Comparison of ENCODE assay signal across 31 cellular contexts in genomic region chr22:37358917-37359316, GRCh38.
"Had no signal": no experiment of that assay in that cellular context is flagged by ENCODE, and none has a peak within 500 bp of the region (broad histone marks: within the 10 kb centered on the region; RNA-seq: fewer than 3 reads in every experiment).

No MANE protein-coding gene starts in this region.

- H3K4me3 Mint-ChIP-seq: activated CD4-positive, alpha-beta memory T cell treated with anti-CD3 and anti-CD28 coated beads, Interleukin-2, amount 10 ng/mL, durations not matched to agents 7 days and 5 days; activated CD4-positive, alpha-beta T cell treated with anti-CD3 and anti-CD28 coated beads, Interleukin-2, amount 10 ng/mL, durations not matched to agents 7 days and 5 days; activated naive CD4-positive, alpha-beta T cell treated with anti-CD3 and anti-CD28 coated beads, Interleukin-2, amount 10 ng/mL, durations not matched to agents 7 days and 5 days; activated naive CD8-positive, alpha-beta T cell treated with anti-CD3 and anti-CD28 coated beads, Interleukin-2, amount 10 ng/mL, durations not matched to agents 7 days and 5 days; activated T-cell treated with anti-CD3 and anti-CD28 coated beads, Interleukin-2, amount 50 U/mL, for 24 hours; brain; nephron progenitor cell had no signal

- ATAC-seq: activated CD4-positive, CD25-positive, alpha-beta regulatory T cell treated with anti-CD3 and anti-CD28 coated beads, Interleukin-2, amount 50 U/mL, for 24 hours; gastrocnemius medialis; pancreas; sciatic nerve; stimulated activated naive CD8-positive, alpha-beta T cell treated with anti-CD3 and anti-CD28 coated beads, Interleukin-15, Interleukin-2, amounts not matched to agents 100 U/mL and 50 U/mL, for 24 hours had no signal

- H3K27me3 Mint-ChIP-seq: activated T-cell treated with anti-CD3 and anti-CD28 coated beads, Interleukin-2, amount 50 U/mL, for 24 hours had no signal

- H3K27ac ChIP-seq: ascending aorta, esophagus squamous epithelium, gastrocnemius medialis, left ventricle myocardium inferior, pancreas, prostate gland, skin epidermis, testis, uterus, WERI-Rb-1 had no signal

- H3K9me3 ChIP-seq: ascending aorta, esophagus squamous epithelium, gastrocnemius medialis, left ventricle myocardium inferior, pancreas, prostate gland, testis, uterus had no signal

- H3K4me1 ChIP-seq: ascending aorta, esophagus squamous epithelium, gastrocnemius medialis, left ventricle myocardium inferior, pancreas, prostate gland, testis, uterus had no signal

- H3K27ac Mint-ChIP-seq: activated CD4-positive, alpha-beta memory T cell treated with anti-CD3 and anti-CD28 coated beads, Interleukin-2, amount 10 ng/mL, durations not matched to agents 7 days and 5 days; activated CD4-positive, alpha-beta T cell treated with anti-CD3 and anti-CD28 coated beads, Interleukin-2, amount 10 ng/mL, durations not matched to agents 7 days and 5 days; activated naive CD4-positive, alpha-beta T cell treated with anti-CD3 and anti-CD28 coated beads, Interleukin-2, amount 10 ng/mL, durations not matched to agents 7 days and 5 days; activated naive CD8-positive, alpha-beta T cell treated with anti-CD3 and anti-CD28 coated beads, Interleukin-2, amount 10 ng/mL, durations not matched to agents 7 days and 5 days; activated T-cell treated with anti-CD3 and anti-CD28 coated beads, Interleukin-2, amount 50 U/mL, for 24 hours; brain; nephron progenitor cell had no signal

- H3K36me3 ChIP-seq: ascending aorta, esophagus squamous epithelium, gastrocnemius medialis, left ventricle myocardium inferior, pancreas, prostate gland, uterus, WERI-Rb-1 had no signal

- DNase-seq: activated CD4-positive, alpha-beta memory T cell treated with anti-CD3 and anti-CD28 coated beads, Interleukin-2, amount 10 ng/mL, durations not matched to agents 7 days and 5 days; activated CD4-positive, alpha-beta T cell treated with anti-CD3 and anti-CD28 coated beads, Interleukin-2, amount 10 ng/mL, durations not matched to agents 7 days and 5 days; activated CD8-positive, alpha-beta memory T cell treated with anti-CD3 and anti-CD28 coated beads, Interleukin-2, amount 50 U/mL, for 48 hours; activated gamma-delta T cell; activated naive CD4-positive, alpha-beta T cell treated with anti-CD3 and anti-CD28 coated beads, Interleukin-2, amount 10 ng/mL, durations not matched to agents 7 days and 5 days; activated naive CD8-positive, alpha-beta T cell treated with anti-CD3 and anti-CD28 coated beads, Interleukin-2, amount 10 ng/mL, durations not matched to agents 7 days and 5 days; activated T-cell treated with anti-CD3 and anti-CD28 coated beads, Interleukin-2, amount 50 U/mL, for 24 hours; esophagus squamous epithelium; gastrocnemius medialis; glutamatergic neuron; islet precursor cell; left ventricle myocardium inferior; nephron progenitor cell; nucleus accumbens; pancreas; retina; stimulated activated CD4-positive, alpha-beta T cell treated with anti-CD3 and anti-CD28 coated beads, Interleukin-12 subunit alpha, Interleukin-12 subunit beta, amount 100 ng/mL, for 4 hours; stimulated activated CD4-positive, alpha-beta T cell treated with anti-CD3 and anti-CD28 coated beads, Interleukin-4, amount 100 ng/mL, for 1 hour; stimulated activated naive CD8-positive, alpha-beta T cell treated with anti-CD3 and anti-CD28 coated beads, Interleukin-15, Interleukin-2, amounts not matched to agents 100 U/mL and 50 U/mL, for 24 hours; T-helper 9 cell; testis; trophoblast cell; uterus; WERI-Rb-1 had no signal

- H3K9me3 Mint-ChIP-seq: activated CD4-positive, alpha-beta memory T cell treated with anti-CD3 and anti-CD28 coated beads, Interleukin-2, amount 10 ng/mL, durations not matched to agents 7 days and 5 days; activated CD4-positive, alpha-beta T cell treated with anti-CD3 and anti-CD28 coated beads, Interleukin-2, amount 10 ng/mL, durations not matched to agents 7 days and 5 days; activated naive CD4-positive, alpha-beta T cell treated with anti-CD3 and anti-CD28 coated beads, Interleukin-2, amount 10 ng/mL, durations not matched to agents 7 days and 5 days; activated naive CD8-positive, alpha-beta T cell treated with anti-CD3 and anti-CD28 coated beads, Interleukin-2, amount 10 ng/mL, durations not matched to agents 7 days and 5 days; activated T-cell treated with anti-CD3 and anti-CD28 coated beads, Interleukin-2, amount 50 U/mL, for 24 hours; nephron progenitor cell had no signal

- H3K4me3 ChIP-seq: ascending aorta, esophagus squamous epithelium, gastrocnemius medialis, left ventricle myocardium inferior, lung, pancreas, prostate gland, skin epidermis, testis, uterus had no signal

- H3K36me3 Mint-ChIP-seq: activated naive CD4-positive, alpha-beta T cell treated with anti-CD3 and anti-CD28 coated beads, Interleukin-2, amount 10 ng/mL, durations not matched to agents 7 days and 5 days; activated naive CD8-positive, alpha-beta T cell treated with anti-CD3 and anti-CD28 coated beads, Interleukin-2, amount 10 ng/mL, durations not matched to agents 7 days and 5 days; brain had no signal

- H3K4me1 Mint-ChIP-seq: activated CD4-positive, alpha-beta memory T cell treated with anti-CD3 and anti-CD28 coated beads, Interleukin-2, amount 10 ng/mL, durations not matched to agents 7 days and 5 days had no signal

- H3K27me3 ChIP-seq: ascending aorta, pancreas, testis, uterus had no signal
